In the genomic region with DNA sequence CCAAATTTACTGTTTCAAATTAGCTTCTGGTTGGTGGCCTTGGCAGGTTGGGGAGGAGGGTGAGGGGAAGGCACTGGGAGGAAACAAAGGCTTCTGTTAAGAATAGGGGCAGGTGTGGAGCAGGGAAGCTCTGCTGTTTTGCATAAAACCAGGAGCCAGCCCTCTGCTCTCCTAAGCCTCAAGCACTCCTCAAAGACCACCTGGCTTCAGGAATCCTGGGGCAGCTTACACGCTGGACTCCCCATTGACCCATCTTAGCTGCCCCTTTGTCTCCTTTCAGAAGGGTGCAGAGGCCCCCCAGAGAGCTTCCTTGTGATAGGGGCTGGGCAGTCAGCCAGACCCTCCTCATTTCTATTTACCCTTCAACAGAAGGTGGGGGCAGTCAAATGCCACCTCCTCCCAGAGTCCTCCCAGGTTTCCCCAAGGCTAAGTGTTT, we compare ENCODE assay signal across 33 cellular contexts. TPM values are rescaled to one million over a fixed set of nuclear protein-coding genes. Genes with fewer than 3 reads are reported as not detected.
DNase-seq lines count a peak whose midpoint lies in the region; ATAC-seq and TF ChIP-seq lines count a peak whose summit lies in the region.
"Had no signal": no experiment of that assay in that cellular context is flagged by ENCODE, and none has a peak within 500 bp of the region (broad histone marks: within the 10 kb centered on the region; RNA-seq: fewer than 3 reads in every experiment).

No MANE protein-coding gene starts in this region.

- 0 out of 2 replicates have a peak overlapping the region, but pooled peaks have one; percentile 48 for H3K27ac ChIP-seq in HUES6 (ENCODE audit: low read depth, low read length)
- H3K27ac ChIP-seq in iPS-20b (ENCODE audit: low read length) = peak overlapping the region; percentile 53
- no peak overlapping the region for H3K27ac ChIP-seq in left ventricle myocardium inferior (replicated peaks)
- H3K27ac ChIP-seq in RWPE1 = no peak overlapping the region
- no peak overlapping the region for H3K27ac ChIP-seq in lower lobe of right lung
- H3K27ac ChIP-seq: coronary artery, ovary had no signal

- H3K9me3 ChIP-seq in HUES6 (ENCODE audit: control insufficient read depth, insufficient read depth, low read depth, low read length) = peaks cover 5% of the 10 kb centered on the region; the same call in 1 of the 2 replicates
- H3K9me3 ChIP-seq in iPS-20b (ENCODE audit: insufficient read depth, low read depth, low read length) = no peaks in the 10 kb centered on the region
- H3K9me3 ChIP-seq in left ventricle myocardium inferior (replicated peaks) = no peaks in the 10 kb centered on the region
- no peaks in the 10 kb centered on the region for H3K9me3 ChIP-seq in lower lobe of right lung
- H3K9me3 ChIP-seq: ovary had no signal

- POLR2A ChIA-PET in RWPE1 (lab: Yijun Ruan, JAX; ENCODE audit: low non-redundant PET) = no interaction called here

- CTCF ChIA-PET in RWPE1 (lab: Yijun Ruan, JAX) = interaction anchor here (1.1 to 1.5 kb wide), 2 partner anchors 9 to 10 kb away, joined by 3 to 4 read pairs; no protein-coding TSS in a partner anchor

- H3K4me3 ChIP-seq in HUES6 (ENCODE audit: low read depth, low read length) = no peak overlapping the region
- H3K4me3 ChIP-seq in iPS-20b (ENCODE audit: low read length) = no peak overlapping the region
- H3K4me3 ChIP-seq in left ventricle myocardium inferior = no peak overlapping the region
- H3K4me3 ChIP-seq in lower lobe of right lung = no peak overlapping the region
- H3K4me3 ChIP-seq: coronary artery, ovary had no signal

- TF ChIP-seq CTCF in left ventricle myocardium inferior (IDR thresholded peaks at IDR 0.05; ENCODE audit: borderline replicate concordance) = no peak
- no peak for TF ChIP-seq CTCF in RWPE1 (conservative IDR thresholded peaks at IDR 0.05; ENCODE audit: low read depth)
- no peak for TF ChIP-seq CTCF in lower lobe of right lung (IDR thresholded peaks at IDR 0.05)

- H3K36me3 ChIP-seq in HUES6 (ENCODE audit: control insufficient read depth, insufficient read depth, low read length) (no peaks in the 10 kb centered on the region), iPS-20b (ENCODE audit: insufficient read depth, low read depth, low read length) (no peaks in the 10 kb centered on the region), left ventricle myocardium inferior (no peaks in the 10 kb centered on the region), lower lobe of right lung (no peaks in the 10 kb centered on the region)
- H3K36me3 ChIP-seq: ovary had no signal

- no peak for ATAC-seq in lower lobe of right lung
- ATAC-seq: activated CD4-positive, CD25-positive, alpha-beta regulatory T cell treated with anti-CD3 and anti-CD28 coated beads, Interleukin-2, amount 50 U/mL, for 24 hours; activated naive CD8-positive, alpha-beta T cell treated with anti-CD3 and anti-CD28 coated beads, Interleukin-2, amount 50 U/mL, for 24 hours; activated T-cell treated with anti-CD3 and anti-CD28 coated beads, Interleukin-2, amount 50 U/mL, for 72 hours; HCT116; left colon; PC-3; Right ventricle myocardium inferior; stimulated activated memory B cell treated with anti-CD40 and anti-IgM and Interleukin-4, amounts not matched to agents 10 μg/mL and 1 μg/mL and 100 μg/mL, for 72 hours; T-helper 17 cell had no signal

- H3K9ac ChIP-seq in HUES6 (ENCODE audit: low read length) (no peak overlapping the region), iPS-20b (ENCODE audit: low read depth, low read length) (peak overlapping the region; percentile 49)

- no peaks in the 10 kb centered on the region for H3K27me3 ChIP-seq in HUES6 (ENCODE audit: control insufficient read depth, insufficient read depth, low read length)
- H3K27me3 ChIP-seq in iPS-20b (ENCODE audit: insufficient read depth, low read length) = no peaks in the 10 kb centered on the region
- H3K27me3 ChIP-seq in left ventricle myocardium inferior (ENCODE audit: low read depth) = peaks cover 3% of the 10 kb centered on the region
- no peaks in the 10 kb centered on the region for H3K27me3 ChIP-seq in lower lobe of right lung (ENCODE audit: low read depth)
- H3K27me3 ChIP-seq: ovary had no signal

- DNase-seq in COR-L47 (lab: John Stamatoyannopoulos, UW) = peak; percentile 67
- peak; percentile 95 for DNase-seq in NCI-H526 treated with DMSO at 0.1 percent for 48 hours (lab: John Stamatoyannopoulos, UW)
- no peak for DNase-seq in left ventricle myocardium inferior
- DNase-seq in RWPE1 (ENCODE audit: low spot score) = no peak
- no peak for DNase-seq in DMS53 treated with DMSO at 0.1 percent for 48 hours (lab: John Stamatoyannopoulos, UW; ENCODE audit: unreplicated experiment)
- DNase-seq in lower lobe of right lung = no peak
- DNase-seq: activated CD4-positive, alpha-beta T cell treated with anti-CD3 and anti-CD28 coated beads, Interleukin-2, amount 50 U/mL, for 4 hours; activated naive CD4-positive, alpha-beta T cell; activated naive CD8-positive, alpha-beta T cell treated with anti-CD3 and anti-CD28 coated beads, Interleukin-2, amount 50 U/mL, for 24 hours; activated T-cell treated with anti-CD3 and anti-CD28 coated beads, Interleukin-2, amount 50 U/mL, for 72 hours; CD8-positive, alpha-beta memory T cell; effector CD8-positive, alpha-beta T cell; immature natural killer cell; IMR-90; left colon; NCI-H2107; NCI-H510A; nephron progenitor cell; ovary; PC-3; substantia nigra; T-helper 17 cell; trophoblast cell had no signal

- intact Hi-C loops in left ventricle myocardium inferior (cut with micrococcal nuclease) = loop anchor here (10.0 kb wide), 2 partner anchors 205 to 315 kb away; no protein-coding TSS in a partner anchor
- intact Hi-C loops in lower lobe of right lung (cut with DNase I) = no loop called here

- H3K4me1 ChIP-seq in HUES6 (ENCODE audit: control insufficient read depth, insufficient read depth, low read length) = peaks cover 16% of the 10 kb centered on the region
- peaks cover 14% of the 10 kb centered on the region; the same call in 1 of the 2 replicates for H3K4me1 ChIP-seq in iPS-20b (ENCODE audit: insufficient read depth, low read length)
- H3K4me1 ChIP-seq in left ventricle myocardium inferior = peaks cover 6% of the 10 kb centered on the region
- H3K4me1 ChIP-seq in lower lobe of right lung = no peaks in the 10 kb centered on the region

RNA-seq across cellular contexts. Expression of a gene that starts 11.5 kb away (rescaled TPM):
- total RNA-seq in left ventricle myocardium inferior = 89.7 TPM
- 135 TPM for total RNA-seq in lower lobe of right lung

RNA-seq across cellular contexts. Expression of a gene that starts 14.3 kb away (rescaled TPM):
- not detected for total RNA-seq in left ventricle myocardium inferior
- not detected for total RNA-seq in lower lobe of right lung
- total RNA-seq: activated T-cell treated with anti-CD3 and anti-CD28 coated beads, Interleukin-2, amount 50 U/mL, for 72 hours; cardiac septum; CD8-positive, alpha-beta memory T cell; IMR-90; left colon; ovary; PC-3; renal cortical epithelial cell; Right ventricle myocardium inferior; skeletal muscle tissue; T-helper 17 cell had no signal

Comparison
In these comparisons a context has a peak if more than half of its experiments do, and no peak if none do; other contexts are left out.
1. DNase-seq: peak in COR-L47 (single experiment) and NCI-H526 treated with DMSO at 0.1 percent for 48 hours (single experiment); none in left ventricle myocardium inferior (single experiment), RWPE1 (single experiment), DMS53 treated with DMSO at 0.1 percent for 48 hours (single experiment) and lower lobe of right lung (single experiment).
2. H3K27ac ChIP-seq: peak in HUES6 (single experiment) and iPS-20b (single experiment); none in left ventricle myocardium inferior (single experiment), RWPE1 (single experiment) and lower lobe of right lung (single experiment).